In genomic region chr21:21963911-21964310, GRCh38 we compare ENCODE assay signal across 17 cellular contexts.
DNase-seq lines count a peak whose midpoint lies in the region; TF ChIP-seq lines count a peak whose summit lies in the region.
"Had no signal": no experiment of that assay in that cellular context is flagged by ENCODE, and none has a peak within 500 bp of the region (broad histone marks: within the 10 kb centered on the region; RNA-seq: fewer than 3 reads in every experiment).

No MANE protein-coding gene starts in this region.

- H3K27ac Mint-ChIP-seq in endodermal cell: no peak overlapping the region
- H3K27ac Mint-ChIP-seq: CD4-positive, alpha-beta memory T cell had no signal

- intact Hi-C loops in posterior cingulate gyrus (cut with DNase I): no loop called here

- H3K4me3 Mint-ChIP-seq in endodermal cell: no peak overlapping the region
- H3K4me3 Mint-ChIP-seq: CD4-positive, alpha-beta memory T cell had no signal

- H3K27me3 ChIP-seq in endodermal cell (ENCODE audit: control insufficient read depth, insufficient read depth, low read length, poor library complexity, severe bottlenecking): no peaks in the 10 kb centered on the region

- no peaks in the 10 kb centered on the region for H3K27me3 Mint-ChIP-seq in endodermal cell (ENCODE audit: insufficient read depth)
- H3K27me3 Mint-ChIP-seq: CD4-positive, alpha-beta memory T cell had no signal

- H3K36me3 Mint-ChIP-seq in endodermal cell (ENCODE audit: low read depth): no peaks in the 10 kb centered on the region
- H3K36me3 Mint-ChIP-seq: CD4-positive, alpha-beta memory T cell had no signal

- peak overlapping the region; percentile 37 for H3K4me3 ChIP-seq in endodermal cell (ENCODE audit: low read length)
- H3K4me3 ChIP-seq in iPS-18c (ENCODE audit: insufficient read depth, low read depth, low read length): peak overlapping the region; percentile 12; the same call in 1 of the 2 replicates
- H3K4me3 ChIP-seq: A549, GM23248 had no signal

- peaks cover 29% of the 10 kb centered on the region for H3K9me3 Mint-ChIP-seq in endodermal cell

- H3K4me1 Mint-ChIP-seq in endodermal cell: peaks cover 4% of the 10 kb centered on the region
- H3K4me1 Mint-ChIP-seq: CD4-positive, alpha-beta memory T cell had no signal

- no peaks in the 10 kb centered on the region for H3K36me3 ChIP-seq in endodermal cell (ENCODE audit: control insufficient read depth, insufficient read depth, low read length)

- H3K9ac ChIP-seq in endodermal cell (ENCODE audit: extremely low read depth, low read length, poor library complexity, severe bottlenecking): no peak overlapping the region
- H3K9ac ChIP-seq: GM23248 had no signal

- TF ChIP-seq CTCF in endodermal cell (conservative IDR thresholded peaks at IDR 0.05): no peak

- DNase-seq in ELR (ENCODE audit: low read depth): peak; percentile 53
- DNase-seq in endodermal cell: no peak
- no peak for DNase-seq in NCI-H2081 treated with DMSO at 0.1 percent for 48 hours (lab: John Stamatoyannopoulos, UW)
- no peak for DNase-seq in posterior cingulate gyrus
- no peak for DNase-seq in KBM-7
- DNase-seq: 8988T; C1 segment of cervical spinal cord; Calu3; CD4-positive, alpha-beta memory T cell; COR-L47; DMS53; DMS79 treated with DMSO at 0.1 percent for 48 hours; GM23248; H7; HCEC 1CT had no signal

- H3K9me3 ChIP-seq in endodermal cell (ENCODE audit: control insufficient read depth, low read length): peaks cover 26% of the 10 kb centered on the region
- H3K9me3 ChIP-seq in iPS-18c (ENCODE audit: control insufficient read depth, insufficient read depth, low read length): no peaks in the 10 kb centered on the region
- H3K9me3 ChIP-seq: A549 had no signal

- peaks cover 5% of the 10 kb centered on the region for H3K4me1 ChIP-seq in endodermal cell (ENCODE audit: control insufficient read depth, insufficient read depth, low read length)
- H3K4me1 ChIP-seq: A549 had no signal

- no peak overlapping the region for H3K27ac ChIP-seq in endodermal cell (ENCODE audit: low read depth, low read length)
- H3K27ac ChIP-seq: A549, GM23248 had no signal

- in situ Hi-C loops in KBM-7 (cut with MboI; ENCODE audit: low pct_unique_long_range_greater_than_20kb, low sequenced_read_pairs): no loop called here

- WGBS in endodermal cell (ENCODE audit: insufficient coverage in 1 of 2, insufficient read length in 1 of 2), 2 experiments: 86 to 93% methylated on average over 1 of the region's 1 CpG
